ENCODE assay signal across 8 cellular contexts in the genomic region with DNA sequence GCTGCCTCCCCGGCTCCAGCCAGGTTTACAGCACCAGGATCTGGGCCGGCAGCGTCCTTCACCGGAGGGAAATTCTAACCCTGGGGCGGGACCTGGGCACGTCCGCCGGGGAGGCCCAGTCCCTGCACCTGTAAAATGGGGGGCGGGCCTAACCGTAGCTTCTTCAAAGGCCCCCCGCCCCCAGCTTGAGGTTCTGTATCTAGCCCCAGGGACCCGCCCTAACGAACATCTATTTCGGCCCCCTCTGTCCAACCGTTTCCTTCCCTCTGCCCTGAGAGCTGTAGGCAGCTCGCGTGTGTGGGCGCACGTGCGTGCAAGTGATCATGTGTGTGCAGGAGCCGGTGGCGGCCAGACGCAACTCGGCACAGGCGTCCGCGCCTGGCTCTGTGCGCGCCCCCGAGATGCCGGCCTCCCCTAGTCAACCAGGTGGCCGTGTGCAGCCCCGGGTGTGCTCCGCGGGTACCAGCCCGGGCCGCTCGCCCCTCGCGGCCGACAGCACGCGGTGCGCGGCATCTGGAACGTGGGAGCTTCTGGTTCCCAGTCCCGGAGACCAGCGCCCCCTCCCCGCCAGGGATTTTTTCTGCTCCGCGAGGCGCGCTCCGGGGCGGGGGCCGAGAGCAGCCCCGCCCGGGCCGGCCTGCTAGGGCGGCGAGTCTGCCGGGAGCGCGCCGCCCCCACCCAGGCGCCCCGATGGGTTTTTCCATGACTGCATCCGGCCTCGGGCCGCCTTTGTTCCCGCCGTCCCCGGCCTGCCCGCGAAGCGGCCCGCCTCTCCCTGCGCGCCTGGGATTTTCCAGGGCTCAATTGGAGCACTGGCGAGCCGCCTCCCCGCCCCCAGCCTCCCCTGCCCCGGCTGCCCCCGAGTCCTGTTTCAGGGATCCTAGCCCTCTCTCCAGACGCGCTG. TPM values are rescaled to one million over a fixed set of nuclear protein-coding genes. Genes with fewer than 3 reads are reported as not detected.
DNase-seq lines count a peak whose midpoint lies in the region; ATAC-seq and TF ChIP-seq lines count a peak whose summit lies in the region.

No MANE protein-coding gene starts in this region.

- H3K4me3 ChIP-seq in duodenal mucosa (ENCODE audit: low read depth in 1 of 2, low read length in 2 of 2) (peak overlapping the region; percentile 53 to 62), lower lobe of right lung (peak overlapping the region; percentile 56)

- intact Hi-C loops in lower lobe of right lung (cut with DNase I) = loop anchor here (10.0 kb wide), 1 partner anchor 51 kb away; no protein-coding TSS in a partner anchor

- H3K27me3 ChIP-seq in duodenal mucosa (ENCODE audit: control insufficient read depth in 1 of 2, insufficient read depth in 2 of 2, low read length in 2 of 2) = no peaks in the 10 kb centered on the region
- H3K27me3 ChIP-seq in lower lobe of right lung (ENCODE audit: low read depth) = no peaks in the 10 kb centered on the region

- H3K36me3 ChIP-seq in duodenal mucosa (ENCODE audit: control insufficient read depth in 1 of 2, insufficient read depth in 2 of 2, low read length in 2 of 2) (no peaks in the 10 kb centered on the region), lower lobe of right lung (no peaks in the 10 kb centered on the region)

- peak; percentile 64 for ATAC-seq in GM18858 (IDR thresholded peaks at IDR 0.05; ENCODE audit: unreplicated experiment)
- peak; percentile 63 for ATAC-seq in HG03045 (IDR thresholded peaks at IDR 0.05; ENCODE audit: unreplicated experiment)
- ATAC-seq in lower lobe of right lung = peak; percentile 87 to 89

- DNase-seq in AG08395 (ENCODE audit: low spot score) = peak; percentile 76
- DNase-seq in NCI-H460 (ENCODE audit: extremely low read depth, low read depth) = peak; percentile 49
- DNase-seq in activated CD4-positive, alpha-beta T cell treated with anti-CD3 and anti-CD28 coated beads, Interleukin-2, amount 50 U/mL, for 4 hours = peak; percentile 58 to 68
- DNase-seq in lower lobe of right lung = peak; percentile 84
- DNase-seq in stimulated activated CD4-positive, alpha-beta T cell treated with anti-CD3 and anti-CD28 coated beads, Interleukin-4, amount 100 ng/mL, for 4 hours = peak; percentile 81 to 82

- H3K27ac ChIP-seq in duodenal mucosa (ENCODE audit: low read depth, low read length) (peak overlapping the region; percentile 96), lower lobe of right lung (peak overlapping the region; percentile 98)

- H3K4me1 ChIP-seq in duodenal mucosa (ENCODE audit: control insufficient read depth in 1 of 2, insufficient read depth in 2 of 2, low read length in 2 of 2) = peaks cover 31 to 41% of the 10 kb centered on the region in 2 donors
- peaks cover 36% of the 10 kb centered on the region for H3K4me1 ChIP-seq in lower lobe of right lung

- H3K9me3 ChIP-seq in duodenal mucosa (ENCODE audit: control insufficient read depth in 1 of 2, low read length in 2 of 2) = no peaks in the 10 kb centered on the region
- H3K9me3 ChIP-seq in lower lobe of right lung = no peaks in the 10 kb centered on the region

- peak overlapping the region; percentile 70 to 72 for H3K9ac ChIP-seq in duodenal mucosa (ENCODE audit: low read depth in 1 of 2, low read length in 2 of 2)

- TF ChIP-seq CTCF in lower lobe of right lung (IDR thresholded peaks at IDR 0.05) = peak; percentile 41

RNA-seq across cellular contexts. Expression of gene TEX44, which starts 21.2 kb away (rescaled TPM):
- not detected in 2 replicates for total RNA-seq in NCI-H460 (2014; rRNA removed; shearing (Covaris generic))
- polyA plus RNA-seq in NCI-H460 (2014; cell fraction: nucleus; rRNA removed) = not detected in 2 replicates
- not detected for total RNA-seq in lower lobe of right lung

Comparison
In these comparisons a context has a peak if more than half of its experiments do, and no peak if none do; other contexts are left out.
1. Peak in every context shown above with its lines: DNase-seq, ATAC-seq, H3K4me3 ChIP-seq and H3K27ac ChIP-seq.